ENCODE assay signal across 8 cellular contexts in the genomic region with DNA sequence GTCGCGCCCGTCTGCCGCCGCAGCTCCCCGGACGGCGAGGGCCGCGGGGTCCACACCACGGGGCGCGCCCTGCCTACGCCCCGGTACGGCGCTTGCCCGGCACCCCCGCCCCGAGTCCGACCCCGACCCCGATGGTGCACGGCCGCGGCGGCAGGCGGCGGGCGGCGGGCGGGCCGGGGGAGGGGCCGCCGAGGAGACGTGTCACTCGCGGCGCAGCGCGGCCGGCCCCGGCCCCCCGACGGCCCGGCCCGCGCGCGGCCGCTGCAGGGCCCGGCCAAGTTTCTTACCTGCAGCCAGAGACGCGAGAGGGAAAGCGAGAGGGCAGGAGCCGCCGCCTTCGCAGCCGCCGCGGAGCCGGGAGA. TPM values are rescaled to one million over a fixed set of nuclear protein-coding genes. Genes with fewer than 3 reads are reported as not detected.
DNase-seq lines count a peak whose midpoint lies in the region; ATAC-seq and TF ChIP-seq lines count a peak whose summit lies in the region.

No MANE protein-coding gene starts in this region.

- H3K4me3 Mint-ChIP-seq in activated T-helper 17 cell treated with anti-CD3 and anti-CD28 coated beads, Interleukin-2, amount 50 U/mL, for 72 hours: peak overlapping the region; percentile 83

- no peak for TF ChIP-seq CTCF in kidney epithelial cell (IDR thresholded peaks at IDR 0.05; ENCODE audit: insufficient read depth, low read length, poor library complexity, severe bottlenecking)
- TF ChIP-seq CTCF in transverse colon (IDR thresholded peaks at IDR 0.05): no peak

- H3K4me1 ChIP-seq in transverse colon: peaks cover 11 to 47% (median 39%) of the 10 kb centered on the region in 4 donors

- peak overlapping the region; percentile 97 to 99 (median 99) for H3K27ac ChIP-seq in transverse colon

- peaks cover 21% of the 10 kb centered on the region for H3K27me3 ChIP-seq in kidney epithelial cell (ENCODE audit: control insufficient read depth, insufficient read depth, low read length)
- no peaks in the 10 kb centered on the region for H3K27me3 ChIP-seq in transverse colon

- peaks cover 12% of the 10 kb centered on the region for H3K4me1 Mint-ChIP-seq in activated T-helper 17 cell treated with anti-CD3 and anti-CD28 coated beads, Interleukin-2, amount 50 U/mL, for 72 hours

- TF ChIP-seq POLR2A in transverse colon (IDR thresholded peaks at IDR 0.05): no peak

- DNase-seq in activated CD4-positive, CD25-positive, alpha-beta regulatory T cell (lab: John Stamatoyannopoulos, UW): no peak
- DNase-seq in kidney epithelial cell (ENCODE audit: low read depth) (no peak), transverse colon (no peak), HuH-7 (ENCODE audit: low spot score) (no peak), G401 (ENCODE audit: low spot score) (no peak)

- H3K9me3 ChIP-seq in transverse colon: no peaks in the 10 kb centered on the region

- H3K36me3 ChIP-seq in kidney epithelial cell (ENCODE audit: control insufficient read depth, insufficient read depth, low read length): peaks cover 2% of the 10 kb centered on the region
- H3K36me3 ChIP-seq in transverse colon: no peaks in the 10 kb centered on the region

- peak; percentile 8 to 10 for ATAC-seq in activated CD4-positive, CD25-positive, alpha-beta regulatory T cell treated with anti-CD3 and anti-CD28 coated beads, Interleukin-2, amount 50 U/mL, for 24 hours
- ATAC-seq in HG02938 (IDR thresholded peaks at IDR 0.05; ENCODE audit: unreplicated experiment): peak; percentile 20
- peak; percentile 13 for ATAC-seq in activated T-helper 17 cell treated with anti-CD3 and anti-CD28 coated beads, Interleukin-2, amount 50 U/mL, for 72 hours (replicated peaks)

- TF ChIP-seq EP300 in transverse colon (IDR thresholded peaks at IDR 0.05; ENCODE audit: low read depth): no peak

- H3K9me3 Mint-ChIP-seq in activated T-helper 17 cell treated with anti-CD3 and anti-CD28 coated beads, Interleukin-2, amount 50 U/mL, for 72 hours: no peaks in the 10 kb centered on the region

- peaks cover 19% of the 10 kb centered on the region for H3K36me3 Mint-ChIP-seq in activated T-helper 17 cell treated with anti-CD3 and anti-CD28 coated beads, Interleukin-2, amount 50 U/mL, for 72 hours (ENCODE audit: low read depth)

- 1% methylated on average over 36 of the region's 62 CpGs; no CpG with 5 or more reads in 1 of the 2 donors for WGBS in transverse colon (ENCODE audit: low coverage in 1 of 2), 2 donors

- H3K4me3 ChIP-seq in kidney epithelial cell (ENCODE audit: low read depth, low read length) (peak overlapping the region; percentile 93), transverse colon (peak overlapping the region; percentile 83 to 92 (median 90))

- intact Hi-C loops in transverse colon (cut with DNase I; ENCODE audit: low total_unique reads): loop anchor here (5.0 kb wide), 1 partner anchor 216 kb away; no protein-coding TSS in a partner anchor

- peaks cover 18% of the 10 kb centered on the region for H3K27me3 Mint-ChIP-seq in activated T-helper 17 cell treated with anti-CD3 and anti-CD28 coated beads, Interleukin-2, amount 50 U/mL, for 72 hours

- in situ Hi-C loops in transverse colon (cut with MboI; ENCODE audit: low pct_ligation_motif_present in 1 of 4, low pct_unique_long_range_greater_than_20kb in 1 of 4, low sequenced_read_pairs in 3 of 4) (loop anchor here in 2 of 4 donors (10.0 to 25.0 kb wide), 2 partner anchors 206 to 223 kb away; no protein-coding TSS in a partner anchor), G401 (cut with HindIII; ENCODE audit: low sequenced_read_pairs) (no loop called here)

- peak overlapping the region; percentile 59 for H3K27ac Mint-ChIP-seq in activated T-helper 17 cell treated with anti-CD3 and anti-CD28 coated beads, Interleukin-2, amount 50 U/mL, for 72 hours

RNA-seq across cellular contexts. Expression of a gene that starts 0.3 kb away (rescaled TPM):
- 10 to 100 TPM; 21.6 to 32.5 TPM for total RNA-seq in activated T-helper 17 cell treated with anti-CD3 and anti-CD28 coated beads, Interleukin-2, amount 50 U/mL, for 72 hours
- total RNA-seq in kidney epithelial cell: 97.8 and 98.4 TPM in 2 replicates
- 100 to 1,000 TPM; 219 to 403 (median 288) TPM for total RNA-seq in transverse colon
- total RNA-seq in G401 (2014; rRNA removed; shearing (Covaris generic)): 49.2 and 67.8 TPM in 2 replicates

RNA-seq across cellular contexts. Expression of a gene that starts 18.0 kb away (rescaled TPM):
- total RNA-seq in activated T-helper 17 cell treated with anti-CD3 and anti-CD28 coated beads, Interleukin-2, amount 50 U/mL, for 72 hours: not detected
- total RNA-seq in kidney epithelial cell (not detected in 2 replicates), transverse colon (not detected)
- total RNA-seq in G401 (2014; rRNA removed; shearing (Covaris generic)): not detected in 2 replicates
